Comparison of ENCODE assay signal across 17 cellular contexts in the genomic region with DNA sequence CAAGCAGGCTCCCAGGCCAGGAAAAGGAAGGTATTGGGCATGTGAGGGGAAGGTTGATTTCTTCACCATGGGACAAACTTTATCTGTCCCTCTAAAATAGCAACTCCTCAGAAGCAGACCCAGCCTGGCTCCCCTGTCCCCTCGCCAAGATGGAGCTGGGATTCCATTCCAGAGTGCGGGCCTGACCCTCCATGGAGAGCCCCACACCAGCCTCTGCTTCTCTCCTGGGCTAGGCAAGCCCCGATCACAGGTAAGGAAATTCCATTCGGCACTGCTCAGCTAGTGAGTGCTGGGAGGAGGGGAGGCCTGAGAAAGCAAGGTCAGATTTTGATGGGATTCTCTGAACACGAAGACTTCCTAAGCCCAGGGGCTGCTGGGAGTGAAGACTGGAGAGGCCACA.
A peak's percentile ranks its signal among the peaks of the same experiment; 100 is the strongest.
DNase-seq lines count a peak whose midpoint lies in the region; ATAC-seq and TF ChIP-seq lines count a peak whose summit lies in the region.
"Had no signal": no experiment of that assay in that cellular context is flagged by ENCODE, and none has a peak within 500 bp of the region (broad histone marks: within the 10 kb centered on the region; RNA-seq: fewer than 3 reads in every experiment).

No MANE protein-coding gene starts in this region.

- no peaks in the 10 kb centered on the region; the same call in 2 of the 3 replicates for H3K36me3 Mint-ChIP-seq in GM23338 (ENCODE audit: low read depth)
- H3K36me3 Mint-ChIP-seq: CD8-positive, alpha-beta T cell had no signal

- H3K27ac Mint-ChIP-seq in GM23338: no peak overlapping the region
- H3K27ac Mint-ChIP-seq: B cell; CD4-positive, alpha-beta T cell; CD8-positive, alpha-beta T cell had no signal

- H3K36me3 ChIP-seq in GM23338 (ENCODE audit: insufficient read depth) (no peaks in the 10 kb centered on the region), parathyroid adenoma (ENCODE audit: control insufficient read depth, insufficient read depth, low read length) (no peaks in the 10 kb centered on the region), spleen (no peaks in the 10 kb centered on the region), gastroesophageal sphincter (no peaks in the 10 kb centered on the region)
- H3K36me3 ChIP-seq: BLaER1 treated with 17β-estradiol and CSF1 and Interleukin-3, amounts not matched to agents 10 nM and 100 nM had no signal

- TF ChIP-seq POLR2A in spleen (IDR thresholded peaks at IDR 0.05) (no peak), gastroesophageal sphincter (IDR thresholded peaks at IDR 0.05) (no peak)

- H4K20me1 ChIP-seq in GM23338 (replicated peaks; ENCODE audit: insufficient read depth): no peaks in the 10 kb centered on the region

- no peak for TF ChIP-seq EP300 in gastroesophageal sphincter (IDR thresholded peaks at IDR 0.05)

- no peak overlapping the region for H3K4me3 Mint-ChIP-seq in GM23338
- H3K4me3 Mint-ChIP-seq: B cell; CD4-positive, alpha-beta T cell; CD8-positive, alpha-beta T cell had no signal

- intact Hi-C loops in spleen (cut with DNase I; ENCODE audit: low total_unique reads): no loop called here

- no peaks in the 10 kb centered on the region for H3K9me2 ChIP-seq in GM23338 (ENCODE audit: insufficient read depth)

- no peak overlapping the region for H3K27ac ChIP-seq in GM23338 (ENCODE audit: low read depth)
- H3K27ac ChIP-seq in parathyroid adenoma: peak overlapping the region; percentile 84
- no peak overlapping the region for H3K27ac ChIP-seq in spleen
- H3K27ac ChIP-seq in gastroesophageal sphincter: no peak overlapping the region
- H3K27ac ChIP-seq: 22Rv1; A549; BLaER1 treated with 17β-estradiol and CSF1 and Interleukin-3, amounts not matched to agents 10 nM and 100 nM; C4-2B had no signal

- H3K9ac ChIP-seq in parathyroid adenoma: no peak overlapping the region
- H3K9ac ChIP-seq: BLaER1 treated with 17β-estradiol and CSF1 and Interleukin-3, amounts not matched to agents 10 nM and 100 nM had no signal

- no peaks in the 10 kb centered on the region for H3K27me3 ChIP-seq in GM23338 (ENCODE audit: insufficient read depth)
- H3K27me3 ChIP-seq in parathyroid adenoma (ENCODE audit: control insufficient read depth, insufficient read depth, low read length): no peaks in the 10 kb centered on the region
- H3K27me3 ChIP-seq in spleen (replicated peaks in 1 of 7): no peaks in the 10 kb centered on the region
- no peaks in the 10 kb centered on the region for H3K27me3 ChIP-seq in gastroesophageal sphincter

- H3K4me2 ChIP-seq in GM23338 (no peak overlapping the region), parathyroid adenoma (ENCODE audit: low read length) (no peak overlapping the region)
- H3K4me2 ChIP-seq: A549; BLaER1 treated with 17β-estradiol and CSF1 and Interleukin-3, amounts not matched to agents 10 nM and 100 nM had no signal

- ATAC-seq in GM23338: peak; percentile 50; the same call in 2 of the 3 replicates
- ATAC-seq in gastroesophageal sphincter: no peak
- ATAC-seq: A549; CD8-positive, alpha-beta T cell had no signal

- H3K4me1 Mint-ChIP-seq in GM23338: peaks cover 5% of the 10 kb centered on the region
- H3K4me1 Mint-ChIP-seq: B cell had no signal

- H3K4me3 ChIP-seq in GM23338: no peak overlapping the region
- no peak overlapping the region for H3K4me3 ChIP-seq in parathyroid adenoma (ENCODE audit: low read depth, low read length)
- no peak overlapping the region for H3K4me3 ChIP-seq in spleen
- H3K4me3 ChIP-seq in gastroesophageal sphincter: no peak overlapping the region
- H3K4me3 ChIP-seq: A549; BLaER1 treated with 17β-estradiol and CSF1 and Interleukin-3, amounts not matched to agents 10 nM and 100 nM had no signal

- 75 to 96% (median 86%) methylated on average over 2 to 5 of the region's 5 CpGs for WGBS in spleen, 5 donors
- no CpG with 5 or more reads among the region's 5 CpGs for WGBS in gastroesophageal sphincter (ENCODE audit: low coverage in 1 of 2), 2 donors

- no peaks in the 10 kb centered on the region for H3F3A ChIP-seq in GM23338 (replicated peaks; ENCODE audit: low read depth)

- H2AFZ ChIP-seq in GM23338 (no peak overlapping the region), parathyroid adenoma (no peak overlapping the region)

- DNase-seq in GM23338 (ENCODE audit: low spot score) (no peak), spleen (peak; percentile 39)
- no peak for DNase-seq in activated naive CD4-positive, alpha-beta T cell treated with Interleukin-2 at 50 U/mL for 16 hours
- DNase-seq: AML-193; Caco-2; Calu3; CD4-positive, alpha-beta T cell; CD8-positive, alpha-beta T cell; DMS79 treated with DMSO at 0.1 percent for 48 hours; GF-D8 had no signal

- TF ChIP-seq CTCF in GM23338 (conservative IDR thresholded peaks at IDR 0.05; ENCODE audit: low read depth in 2 of 2) (no peak), parathyroid adenoma (IDR thresholded peaks at IDR 0.05) (no peak), spleen (IDR thresholded peaks at IDR 0.05 in 8 of 11, conservative IDR thresholded peaks at IDR 0.05 in 3 of 11) (no peak), gastroesophageal sphincter (IDR thresholded peaks at IDR 0.05) (no peak)

- H3K9me3 ChIP-seq in parathyroid adenoma (ENCODE audit: control insufficient read depth, low read length) (no peaks in the 10 kb centered on the region), spleen (no peaks in the 10 kb centered on the region), gastroesophageal sphincter (no peaks in the 10 kb centered on the region)
- H3K9me3 ChIP-seq: A549; BLaER1 treated with 17β-estradiol and CSF1 and Interleukin-3, amounts not matched to agents 10 nM and 100 nM; Caco-2 had no signal

- no peaks in the 10 kb centered on the region for H3K9me3 Mint-ChIP-seq in GM23338
- H3K9me3 Mint-ChIP-seq: CD4-positive, alpha-beta T cell; CD8-positive, alpha-beta T cell had no signal

- H3K79me2 ChIP-seq in GM23338 (replicated peaks; ENCODE audit: insufficient read depth) (no peaks in the 10 kb centered on the region), parathyroid adenoma (no peaks in the 10 kb centered on the region)

- H3K4me1 ChIP-seq in GM23338 (ENCODE audit: insufficient read depth) (no peaks in the 10 kb centered on the region; the same call in 1 of the 2 replicates), parathyroid adenoma (peaks cover 20% of the 10 kb centered on the region), spleen (no peaks in the 10 kb centered on the region), gastroesophageal sphincter (no peaks in the 10 kb centered on the region)
- H3K4me1 ChIP-seq: Caco-2 had no signal

- H3K27me3 Mint-ChIP-seq in GM23338 (ENCODE audit: insufficient read depth, low read depth, poor library complexity): peaks cover 7% of the 10 kb centered on the region
- H3K27me3 Mint-ChIP-seq: B cell; CD4-positive, alpha-beta T cell had no signal

TF ChIP-seq in GM23338, 12 proteins besides CTCF, POLR2A, EP300 and RAD21:
- TF ChIP-seq EZH2phosphoT487 (IDR thresholded peaks at IDR 0.05; ENCODE audit: unreplicated experiment) (no peak), JUNB (IDR thresholded peaks at IDR 0.05; ENCODE audit: unreplicated experiment) (no peak), NANOG (IDR thresholded peaks at IDR 0.05; ENCODE audit: borderline replicate concordance) (no peak), STAT1 (IDR thresholded peaks at IDR 0.05; ENCODE audit: unreplicated experiment) (no peak)
- TF ChIP-seq, protein P1, sequence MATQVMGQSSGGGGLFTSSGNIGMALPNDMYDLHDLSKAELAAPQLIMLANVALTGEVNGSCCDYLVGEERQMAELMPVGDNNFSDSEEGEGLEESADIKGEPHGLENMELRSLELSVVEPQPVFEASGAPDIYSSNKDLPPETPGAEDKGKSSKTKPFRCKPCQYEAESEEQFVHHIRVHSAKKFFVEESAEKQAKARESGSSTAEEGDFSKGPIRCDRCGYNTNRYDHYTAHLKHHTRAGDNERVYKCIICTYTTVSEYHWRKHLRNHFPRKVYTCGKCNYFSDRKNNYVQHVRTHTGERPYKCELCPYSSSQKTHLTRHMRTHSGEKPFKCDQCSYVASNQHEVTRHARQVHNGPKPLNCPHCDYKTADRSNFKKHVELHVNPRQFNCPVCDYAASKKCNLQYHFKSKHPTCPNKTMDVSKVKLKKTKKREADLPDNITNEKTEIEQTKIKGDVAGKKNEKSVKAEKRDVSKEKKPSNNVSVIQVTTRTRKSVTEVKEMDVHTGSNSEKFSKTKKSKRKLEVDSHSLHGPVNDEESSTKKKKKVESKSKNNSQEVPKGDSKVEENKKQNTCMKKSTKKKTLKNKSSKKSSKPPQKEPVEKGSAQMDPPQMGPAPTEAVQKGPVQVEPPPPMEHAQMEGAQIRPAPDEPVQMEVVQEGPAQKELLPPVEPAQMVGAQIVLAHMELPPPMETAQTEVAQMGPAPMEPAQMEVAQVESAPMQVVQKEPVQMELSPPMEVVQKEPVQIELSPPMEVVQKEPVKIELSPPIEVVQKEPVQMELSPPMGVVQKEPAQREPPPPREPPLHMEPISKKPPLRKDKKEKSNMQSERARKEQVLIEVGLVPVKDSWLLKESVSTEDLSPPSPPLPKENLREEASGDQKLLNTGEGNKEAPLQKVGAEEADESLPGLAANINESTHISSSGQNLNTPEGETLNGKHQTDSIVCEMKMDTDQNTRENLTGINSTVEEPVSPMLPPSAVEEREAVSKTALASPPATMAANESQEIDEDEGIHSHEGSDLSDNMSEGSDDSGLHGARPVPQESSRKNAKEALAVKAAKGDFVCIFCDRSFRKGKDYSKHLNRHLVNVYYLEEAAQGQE (IDR thresholded peaks at IDR 0.05; ENCODE audit: unreplicated experiment): no peak
